19 cellular contexts compared by ENCODE assay signal in the genomic region with DNA sequence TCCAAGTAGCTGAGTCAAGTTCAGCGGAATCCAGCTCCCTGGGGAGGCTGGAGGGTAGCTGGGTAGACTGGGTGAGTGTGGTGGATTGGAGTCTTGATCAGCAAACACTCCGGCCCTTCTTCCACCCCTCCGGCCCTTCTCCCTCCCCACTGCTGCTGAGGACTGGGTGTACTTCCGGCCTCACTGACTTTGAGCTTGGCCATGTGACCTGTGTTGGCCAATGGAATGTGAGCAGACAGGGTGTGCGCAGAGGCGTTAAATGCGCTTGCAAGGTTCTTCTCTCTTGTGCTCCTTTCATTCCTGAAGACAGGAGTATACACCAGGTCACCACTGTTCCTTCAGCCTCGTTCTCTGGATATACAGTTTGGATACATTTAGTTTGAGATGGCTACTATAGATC. TPM values are rescaled to one million over a fixed set of nuclear protein-coding genes. Genes with fewer than 3 reads are reported as not detected.
DNase-seq lines count a peak whose midpoint lies in the region; TF ChIP-seq lines count a peak whose summit lies in the region.
"Had no signal": no experiment of that assay in that cellular context is flagged by ENCODE, and none has a peak within 500 bp of the region (broad histone marks: within the 10 kb centered on the region; RNA-seq: fewer than 3 reads in every experiment).

No MANE protein-coding gene starts in this region.

- no peak for TF ChIP-seq POLR2A in Peyer's patch (IDR thresholded peaks at IDR 0.05)
- no peak for TF ChIP-seq POLR2A in spleen (IDR thresholded peaks at IDR 0.05)

- peaks cover 0 to 8% (median 0%) of the 10 kb centered on the region in 11 experiments; a peak in 1 of 22 replicates for H3K36me3 ChIP-seq in BLaER1 treated with 17β-estradiol and CSF1 and Interleukin-3, amounts not matched to agents 10 nM and 100 nM
- H3K36me3 ChIP-seq in Peyer's patch = no peaks in the 10 kb centered on the region
- no peaks in the 10 kb centered on the region for H3K36me3 ChIP-seq in spleen
- no peaks in the 10 kb centered on the region for H3K36me3 ChIP-seq in left ventricle myocardium inferior
- H3K36me3 ChIP-seq: heart right ventricle had no signal

- H3K9ac ChIP-seq in BLaER1 treated with 17β-estradiol and CSF1 and Interleukin-3, amounts not matched to agents 10 nM and 100 nM = peak overlapping the region; percentile 56 to 91 (median 86); a peak in 19 of 22 replicates

- H3K4me3 ChIP-seq in BLaER1 treated with 17β-estradiol and CSF1 and Interleukin-3, amounts not matched to agents 10 nM and 100 nM = 0 out of 20 replicates have a peak overlapping the region, but pooled peaks of 1 of the 10 experiments have one; percentile 10
- H3K4me3 ChIP-seq in Peyer's patch (no peak overlapping the region), spleen (no peak overlapping the region), left ventricle myocardium inferior (no peak overlapping the region)
- H3K4me3 ChIP-seq: heart right ventricle, psoas muscle had no signal

- WGBS in spleen, 5 donors = 90 to 95% (median 91%) methylated on average over 8 of the region's 8 CpGs

- H3K4me2 ChIP-seq in BLaER1 treated with 17β-estradiol and CSF1 and Interleukin-3, amounts not matched to agents 10 nM and 100 nM = peak overlapping the region; percentile 92 to 98 (median 95)

- H3K27me3 ChIP-seq in BLaER1 treated with 17β-estradiol and CSF1 and Interleukin-3, amounts not matched to agents 10 nM and 100 nM = no peaks in the 10 kb centered on the region
- H3K27me3 ChIP-seq in Peyer's patch (no peaks in the 10 kb centered on the region), layer of hippocampus (ENCODE audit: control insufficient read depth, insufficient read depth, low read length) (no peaks in the 10 kb centered on the region), spleen (replicated peaks in 1 of 7) (no peaks in the 10 kb centered on the region), left ventricle myocardium inferior (ENCODE audit: low read depth) (no peaks in the 10 kb centered on the region)

- H3K27ac ChIP-seq in BLaER1 treated with 17β-estradiol and CSF1 and Interleukin-3, amounts not matched to agents 10 nM and 100 nM = peak overlapping the region; percentile 83 to 97 (median 93)
- H3K27ac ChIP-seq in Peyer's patch (peak overlapping the region in 3 of 4 donors; percentile 14 to 49 (median 40)), layer of hippocampus (ENCODE audit: low read depth, low read length) (peak overlapping the region; percentile 60), spleen (peak overlapping the region in 7 of 8 donors; percentile 9 to 95 (median 90)), left ventricle myocardium inferior (replicated peaks) (no peak overlapping the region)
- H3K27ac ChIP-seq: psoas muscle had no signal

- DNase-seq in Peyer's patch (no peak), spleen (no peak), left ventricle myocardium inferior (no peak), OCI-M1 (lab: John Stamatoyannopoulos, UW) (no peak), HT-29 (ENCODE audit: low spot score) (no peak), amniotic stem cell (lab: John Stamatoyannopoulos, UW) (no peak)
- DNase-seq: activated naive CD4-positive, alpha-beta T cell; activated T-cell treated with anti-CD3 and anti-CD28 coated beads, Interleukin-2, amount 50 U/mL, for 72 hours; DMS79 treated with DMSO at 0.1 percent for 48 hours; naive B cell; psoas muscle; small intestine; stimulated activated CD4-positive, alpha-beta T cell treated with anti-CD3 and anti-CD28 coated beads, Interleukin-1b, Interleukin-23, amount 100 ng/mL, for 48 hours; stimulated activated CD8-positive, alpha-beta memory T cell treated with anti-CD3 and anti-CD28 coated beads, Interleukin-4, amount 100 ng/mL, for 48 hours; T-helper 2 cell had no signal

- intact Hi-C loops in spleen (cut with DNase I; ENCODE audit: low total_unique reads) (no loop called here), left ventricle myocardium inferior (cut with micrococcal nuclease) (no loop called here)

- TF ChIP-seq CTCF in Peyer's patch (IDR thresholded peaks at IDR 0.05) (no peak), spleen (IDR thresholded peaks at IDR 0.05 in 8 of 11, conservative IDR thresholded peaks at IDR 0.05 in 3 of 11) (no peak), left ventricle myocardium inferior (IDR thresholded peaks at IDR 0.05; ENCODE audit: borderline replicate concordance) (no peak)

- no peaks in the 10 kb centered on the region for H3K9me3 ChIP-seq in BLaER1 treated with 17β-estradiol and CSF1 and Interleukin-3, amounts not matched to agents 10 nM and 100 nM (replicated peaks in 1 of 11)
- H3K9me3 ChIP-seq in Peyer's patch = no peaks in the 10 kb centered on the region
- H3K9me3 ChIP-seq in spleen = no peaks in the 10 kb centered on the region
- no peaks in the 10 kb centered on the region for H3K9me3 ChIP-seq in left ventricle myocardium inferior (replicated peaks)
- H3K9me3 ChIP-seq: heart right ventricle, psoas muscle had no signal

- no peaks in the 10 kb centered on the region for H4K20me1 ChIP-seq in BLaER1 treated with 17β-estradiol and CSF1 and Interleukin-3, amounts not matched to agents 10 nM and 100 nM

- peaks cover 67 to 80% (median 74%) of the 10 kb centered on the region in 10 experiments for H3K4me1 ChIP-seq in BLaER1 treated with 17β-estradiol and CSF1 and Interleukin-3, amounts not matched to agents 10 nM and 100 nM
- H3K4me1 ChIP-seq in Peyer's patch = peaks cover 0 to 14% (median 6%) of the 10 kb centered on the region in 4 donors
- H3K4me1 ChIP-seq in spleen = peaks cover 11 to 76% (median 41%) of the 10 kb centered on the region in 6 donors
- no peaks in the 10 kb centered on the region for H3K4me1 ChIP-seq in left ventricle myocardium inferior
- H3K4me1 ChIP-seq: psoas muscle had no signal

RNA-seq across cellular contexts. Expression of gene ARHGAP25, which starts 2.1 kb away (rescaled TPM):
- total RNA-seq in Peyer's patch = 10 to 100 TPM in 2 of 4 donors, 1 to 10 TPM in 2; 4.9 to 82.5 (median 8.7) TPM
- 100 to 1,000 TPM; 119 to 173 (median 144) TPM for total RNA-seq in spleen
- polyA plus RNA-seq in spleen = 100 to 1,000 TPM in 2 of 3 donors, 10 to 100 TPM in 1; 72.0 to 111 (median 103) TPM
- total RNA-seq in left ventricle myocardium inferior = 5.3 TPM
- total RNA-seq in HT-29 (2014; rRNA removed; shearing (Covaris generic)) = not detected in 2 replicates
- total RNA-seq: LHCN-M2 had no signal
